Comparison of ENCODE assay signal across 29 cellular contexts in genomic region chr14:92414685-92415084, GRCh38.
DNase-seq lines count a peak whose midpoint lies in the region; ATAC-seq, FAIRE-seq and TF ChIP-seq lines count a peak whose summit lies in the region.
"Had no signal": no experiment of that assay in that cellular context is flagged by ENCODE, and none has a peak within 500 bp of the region (broad histone marks: within the 10 kb centered on the region; RNA-seq: fewer than 3 reads in every experiment).

No MANE protein-coding gene starts in this region.

- no peak overlapping the region for H3K27ac Mint-ChIP-seq in activated CD8-positive, alpha-beta T cell treated with anti-CD3 and anti-CD28 coated beads, Interleukin-2, amount 10 ng/mL, durations not matched to agents 7 days and 5 days
- H3K27ac Mint-ChIP-seq: activated naive CD4-positive, alpha-beta T cell treated with anti-CD3 and anti-CD28 coated beads for 36 hours; H9; nephron had no signal

- DNase-seq in GM12891 (ENCODE audit: insufficient read length, low spot score) = no peak
- DNase-seq in NOMO-1 treated with dmso at 0.1 percent for 144 hours (lab: John Stamatoyannopoulos, UW; ENCODE audit: unreplicated experiment) = peak; percentile 27
- DNase-seq in left lobe of liver (ENCODE audit: low spot score) = no peak
- DNase-seq in sciatic nerve (ENCODE audit: low spot score) = no peak
- no peak for DNase-seq in activated CD8-positive, alpha-beta T cell treated with anti-CD3 and anti-CD28 coated beads, Interleukin-2, amount 10 ng/mL, durations not matched to agents 7 days and 5 days
- no peak for DNase-seq in NCI-H2081 (lab: John Stamatoyannopoulos, UW)
- no peak for DNase-seq in HuH-7.5 (ENCODE audit: low spot score)
- no peak for DNase-seq in activated T-cell treated with anti-CD3 and anti-CD28 coated beads, Interleukin-2, amount 50 U/mL, for 1 hour
- DNase-seq: ACHN; activated naive CD4-positive, alpha-beta T cell treated with anti-CD3 and anti-CD28 coated beads for 36 hours; BE2C; DMS153; foreskin keratinocyte; H9; heart right ventricle; kidney; MM.1S; NCI-H1436; NCI-H345; ovary; retina; RPMI8226; small intestine; stimulated activated CD4-positive, alpha-beta T cell treated with anti-CD3 and anti-CD28 coated beads, Interleukin-1b, Interleukin-23, amount 100 ng/mL, for 48 hours; stimulated activated CD8-positive, alpha-beta memory T cell treated with anti-CD3 and anti-CD28 coated beads, Interleukin-4, amount 100 ng/mL, for 48 hours; T-helper 1 cell; thyroid gland had no signal

- ATAC-seq in left lobe of liver = peak; percentile 35
- peak; percentile 41 for ATAC-seq in sciatic nerve
- no peak for ATAC-seq in activated CD8-positive, alpha-beta T cell treated with anti-CD3 and anti-CD28 coated beads, Interleukin-2, amount 10 ng/mL, durations not matched to agents 7 days and 5 days
- ATAC-seq: foreskin keratinocyte had no signal

- H3K27me3 Mint-ChIP-seq in activated CD8-positive, alpha-beta T cell treated with anti-CD3 and anti-CD28 coated beads, Interleukin-2, amount 10 ng/mL, durations not matched to agents 7 days and 5 days (ENCODE audit: low read depth) = peaks cover 17% of the 10 kb centered on the region

- H3K4me3 Mint-ChIP-seq in activated CD8-positive, alpha-beta T cell treated with anti-CD3 and anti-CD28 coated beads, Interleukin-2, amount 10 ng/mL, durations not matched to agents 7 days and 5 days = no peak overlapping the region
- H3K4me3 Mint-ChIP-seq: activated naive CD4-positive, alpha-beta T cell treated with anti-CD3 and anti-CD28 coated beads for 36 hours; H9; nephron had no signal

- TF ChIP-seq POLR2A in GM12891 (IDR thresholded peaks at IDR 0.05; ENCODE audit: low read depth, low read length) = no peak

- H3K36me3 Mint-ChIP-seq in activated CD8-positive, alpha-beta T cell treated with anti-CD3 and anti-CD28 coated beads, Interleukin-2, amount 10 ng/mL, durations not matched to agents 7 days and 5 days (ENCODE audit: low read depth) = no peaks in the 10 kb centered on the region

- intact Hi-C loops in sciatic nerve (cut with DNase I) = no loop called here

- CTCF ChIA-PET in activated CD8-positive, alpha-beta T cell treated with anti-CD3 and anti-CD28 coated beads, Interleukin-2, amount 10 ng/mL, durations not matched to agents 7 days and 5 days (lab: Charles Lee) = no interaction called here

- FAIRE-seq in GM12891 (lab: Jason Lieb, UNC) = no peak
- FAIRE-seq: endometrium, kidney, small intestine had no signal

- POLR2A ChIA-PET in activated CD8-positive, alpha-beta T cell treated with anti-CD3 and anti-CD28 coated beads, Interleukin-2, amount 10 ng/mL, durations not matched to agents 7 days and 5 days (lab: Charles Lee) = no interaction called here

- H3K4me1 Mint-ChIP-seq in activated CD8-positive, alpha-beta T cell treated with anti-CD3 and anti-CD28 coated beads, Interleukin-2, amount 10 ng/mL, durations not matched to agents 7 days and 5 days (ENCODE audit: low read depth) = no peaks in the 10 kb centered on the region
- H3K4me1 Mint-ChIP-seq: H9 had no signal

- H3K9me3 Mint-ChIP-seq in activated CD8-positive, alpha-beta T cell treated with anti-CD3 and anti-CD28 coated beads, Interleukin-2, amount 10 ng/mL, durations not matched to agents 7 days and 5 days (ENCODE audit: insufficient read depth) = no peaks in the 10 kb centered on the region

TF ChIP-seq in GM12891, 5 proteins besides CTCF, POLR2A, EP300 and RAD21:
- TF ChIP-seq SPI1 (IDR thresholded peaks at IDR 0.05; ENCODE audit: low read depth, low read length) = peak; percentile 39; the same call in 1 of the 2 replicates
- TF ChIP-seq PAX5 (IDR thresholded peaks at IDR 0.05; ENCODE audit: insufficient read depth, low read length, severe bottlenecking) = no peak
